Comparison of ENCODE assay signal across 8 cellular contexts in genomic region chr19:19193926-19194325, GRCh38. TPM values are rescaled to one million over a fixed set of nuclear protein-coding genes. Genes with fewer than 3 reads are reported as not detected.
DNase-seq lines count a peak whose midpoint lies in the region; ATAC-seq and TF ChIP-seq lines count a peak whose summit lies in the region.
"Had no signal": no experiment of that assay in that cellular context is flagged by ENCODE, and none has a peak within 500 bp of the region (broad histone marks: within the 10 kb centered on the region; RNA-seq: fewer than 3 reads in every experiment).

No MANE protein-coding gene starts in this region.

- POLR2A ChIA-PET in AG04450 (lab: Yijun Ruan, JAX) = interaction anchor here (0.6 kb wide), 1 partner anchor 28 kb away, joined by 3 read pairs; no protein-coding TSS in a partner anchor

- no peak for ATAC-seq in GM21717 (IDR thresholded peaks at IDR 0.05; ENCODE audit: unreplicated experiment)

- TF ChIP-seq CTCF in AG04450 (IDR thresholded peaks at IDR 0.05; ENCODE audit: low read depth, low read length) = no peak
- no peak for TF ChIP-seq CTCF in NB4 (IDR thresholded peaks at IDR 0.05; ENCODE audit: low read depth, low read length)
- TF ChIP-seq CTCF in fibroblast of mammary gland (conservative IDR thresholded peaks at IDR 0.05; ENCODE audit: control insufficient read depth, insufficient read depth, low read depth, low read length) = no peak

- no peak for DNase-seq in AG04450 (ENCODE audit: low read depth, low spot score)
- DNase-seq in NB4 (ENCODE audit: low read depth) = no peak
- no peak for DNase-seq in fibroblast of mammary gland (ENCODE audit: low read depth)
- DNase-seq in DMS 273 treated with DMSO at 0.1 percent for 48 hours (lab: John Stamatoyannopoulos, UW) = no peak
- no peak for DNase-seq in NCI-H446 treated with DMSO at 0.1 percent for 48 hours (lab: John Stamatoyannopoulos, UW)
- DNase-seq: NCI-H1694 treated with DMSO at 0.1 percent for 48 hours had no signal

- H3K9me3 ChIP-seq in AG04450 (ENCODE audit: control insufficient read depth, insufficient read depth, low read length) = no peaks in the 10 kb centered on the region; the same call in 1 of the 2 replicates

- CTCF ChIA-PET in AG04450 (lab: Charles Lee) = interaction anchor here (1.2 kb wide), 1 partner anchor 8 kb away, joined by 6 read pairs; no protein-coding TSS in a partner anchor

- no peak overlapping the region for H3K27ac ChIP-seq in AG04450 (ENCODE audit: low read depth, low read length)

- H3K4me3 ChIP-seq in AG04450 (ENCODE audit: low read depth, low read length) (peak overlapping the region; percentile 92), NB4 (ENCODE audit: low read depth, low read length) (peak overlapping the region; percentile 96), fibroblast of mammary gland (ENCODE audit: control insufficient read depth, low read depth, low read length) (peak overlapping the region; percentile 98)

- TF ChIP-seq POLR2A in NB4 (IDR thresholded peaks at IDR 0.05; ENCODE audit: extremely low read depth, insufficient read length) = no peak

- no peaks in the 10 kb centered on the region for H3K27me3 ChIP-seq in AG04450 (ENCODE audit: control insufficient read depth, insufficient read depth, low read length)

RNA-seq across cellular contexts. Expression of gene RFXANK, which starts 1.9 kb away (rescaled TPM):
- 53.3 and 79.9 TPM in 2 replicates for polyA plus RNA-seq in AG04450 (2011; rRNA removed)
- 64.5 and 101 TPM in 2 replicates for polyA minus RNA-seq in AG04450 (2011; rRNA and poly(A)+ RNA removed)

RNA-seq across cellular contexts. Expression of gene BORCS8, which starts 2.0 kb away (rescaled TPM):
- polyA plus RNA-seq in AG04450 (2011; rRNA removed) = 16.6 and 18.5 TPM in 2 replicates
- 11.6 and 14.5 TPM in 2 replicates for polyA minus RNA-seq in AG04450 (2011; rRNA and poly(A)+ RNA removed)

RNA-seq across cellular contexts. Expression of gene NR2C2AP, which starts 9.3 kb away (rescaled TPM):
- 3.8 and 4.1 TPM in 2 replicates for polyA plus RNA-seq in AG04450 (2011; rRNA removed)
- polyA minus RNA-seq in AG04450 (2011; rRNA and poly(A)+ RNA removed) = 7.1 TPM in 2 replicates

RNA-seq across cellular contexts. Expression of gene NCAN, which starts 17.8 kb away (rescaled TPM):
- not detected in 2 replicates for polyA plus RNA-seq in AG04450 (2011; rRNA removed)
- polyA minus RNA-seq in AG04450 (2011; rRNA and poly(A)+ RNA removed) = 0.05 TPM in 1 of 2 replicates, not detected in the other
- polyA plus RNA-seq: urinary bladder had no signal

RNA-seq across cellular contexts. Expression of gene MEF2B, which starts 23.9 kb away (rescaled TPM):
- 0.38 and 0.74 TPM in 2 replicates for polyA plus RNA-seq in AG04450 (2011; rRNA removed)
- 0.56 TPM in 1 of 2 replicates, not detected in the other for polyA minus RNA-seq in AG04450 (2011; rRNA and poly(A)+ RNA removed)
